8 cellular contexts compared by ENCODE assay signal in genomic region chr4:39977489-39978377, GRCh38. TPM values are rescaled to one million over a fixed set of nuclear protein-coding genes. Genes with fewer than 3 reads are reported as not detected.
DNase-seq lines count a peak whose midpoint lies in the region; ATAC-seq and TF ChIP-seq lines count a peak whose summit lies in the region.

Gene PDS5A (minus strand): TSS chr4:39977911. CDS start chr4:39976577, 1,334 bp downstream.

- H3K27me3 ChIP-seq in heart left ventricle (no peaks in the 10 kb centered on the region), upper lobe of right lung (no peaks in the 10 kb centered on the region)

- peak; percentile 81 for ATAC-seq in HG02798 (IDR thresholded peaks at IDR 0.05; ENCODE audit: poor library complexity, unreplicated experiment)
- peak; percentile 81 to 94 (median 92) for ATAC-seq in heart left ventricle
- ATAC-seq in upper lobe of right lung, result peak; percentile 97

- H3K27ac ChIP-seq in adipose tissue (ENCODE audit: low read depth, low read length) (peak within 1 kb of the TSS; percentile 66), heart left ventricle (peak within 1 kb of the TSS; percentile 83 to 97 (median 92)), upper lobe of right lung (peak within 1 kb of the TSS; percentile 92)

- no peak for TF ChIP-seq POLR2A in heart left ventricle (IDR thresholded peaks at IDR 0.05)

- TF ChIP-seq CTCF in GM12875 (IDR thresholded peaks at IDR 0.05; ENCODE audit: borderline replicate concordance, insufficient read depth, low read depth, low read length) (peak; percentile 99), heart left ventricle (IDR thresholded peaks at IDR 0.05) (peak; percentile 68 to 91 (median 87)), upper lobe of right lung (IDR thresholded peaks at IDR 0.05) (peak; percentile 82)

- WGBS in adipose tissue, 3 donors, result 0 to 1% (median 1%) methylated on average over 79 to 105 of the region's 117 CpGs
- 1 to 3% (median 1%) methylated on average over 15 to 117 of the region's 117 CpGs for whole genome bisulfite sequencing in heart left ventricle, 4 donors

- intact Hi-C loops in heart left ventricle (cut with DNase I), result loop anchor here (1.0 to 10.0 kb wide), 19 partner anchors 73 to 519 kb away; partner anchors contain the start of genes N4BP2 (in 7 of the 10), UGDH (in 6 of the 10), SMIM14 (in 4 of the 10) and LIAS (in 2 of the 10)
- intact Hi-C loops in posterior vena cava (cut with DNase I), result loop anchor here (2.0 to 10.0 kb wide), 3 partner anchors 275 to 513 kb away; no protein-coding TSS in a partner anchor
- intact Hi-C loops in upper lobe of right lung (cut with DNase I), result no loop called here

- H3K9me3 ChIP-seq in heart left ventricle (no peaks in the 10 kb centered on the region), upper lobe of right lung (no peaks in the 10 kb centered on the region)

- H3K36me3 ChIP-seq in heart left ventricle (peaks cover 0 to 32% (median 28%) of the 10 kb centered on the region in 9 donors), upper lobe of right lung (peaks cover 28% of the 10 kb centered on the region)

- peaks cover 0 to 36% (median 15%) of the 10 kb centered on the region in 12 donors for H3K4me1 ChIP-seq in heart left ventricle
- H3K4me1 ChIP-seq in upper lobe of right lung, result peaks cover 22% of the 10 kb centered on the region

- H3K4me3 ChIP-seq in GM12875 (ENCODE audit: low read depth, low read length) (peak within 1 kb of the TSS; percentile 92), heart left ventricle (peak within 1 kb of the TSS; percentile 69 to 100 (median 91)), upper lobe of right lung (peak within 1 kb of the TSS; percentile 65)

- peak; percentile 32 for DNase-seq in NCI-H1417 treated with DMSO at 0.1 percent for 48 hours (lab: John Stamatoyannopoulos, UW)
- DNase-seq in T follicular helper cell (ENCODE audit: low read depth), result peak; percentile 83
- peak; percentile 89 to 95 (median 91) for DNase-seq in heart left ventricle
- peak; percentile 96 for DNase-seq in posterior vena cava (ENCODE audit: low spot score)
- peak; percentile 96 for DNase-seq in upper lobe of right lung

RNA-seq across cellular contexts. Expression of gene PDS5A, which starts in this region (rescaled TPM):
- 10 to 100 TPM; 13.7 to 20.9 (median 17.0) TPM for polyA plus RNA-seq in adipose tissue
- 10 to 100 TPM; 23.0 to 41.6 (median 30.7) TPM for total RNA-seq in heart left ventricle
- 10 to 100 TPM; 10.9 to 23.7 TPM for polyA plus RNA-seq in heart left ventricle
- 10 to 100 TPM; 52.3 to 56.6 TPM for total RNA-seq in posterior vena cava
- 83.7 TPM for total RNA-seq in upper lobe of right lung

Comparison
In these comparisons a context has a peak if more than half of its experiments do, and no peak if none do; other contexts are left out.
1. Peak in every context shown above with its lines: DNase-seq, ATAC-seq, H3K4me3 ChIP-seq and H3K27ac ChIP-seq.
2. DNase-seq: peak in every context shown above with its lines; median percentile 96 in posterior vena cava; 96 in upper lobe of right lung; 91 in heart left ventricle; 83 in T follicular helper cell; 32 in NCI-H1417 treated with DMSO at 0.1 percent for 48 hours.